13 cellular contexts compared by ENCODE assay signal in the genomic region with DNA sequence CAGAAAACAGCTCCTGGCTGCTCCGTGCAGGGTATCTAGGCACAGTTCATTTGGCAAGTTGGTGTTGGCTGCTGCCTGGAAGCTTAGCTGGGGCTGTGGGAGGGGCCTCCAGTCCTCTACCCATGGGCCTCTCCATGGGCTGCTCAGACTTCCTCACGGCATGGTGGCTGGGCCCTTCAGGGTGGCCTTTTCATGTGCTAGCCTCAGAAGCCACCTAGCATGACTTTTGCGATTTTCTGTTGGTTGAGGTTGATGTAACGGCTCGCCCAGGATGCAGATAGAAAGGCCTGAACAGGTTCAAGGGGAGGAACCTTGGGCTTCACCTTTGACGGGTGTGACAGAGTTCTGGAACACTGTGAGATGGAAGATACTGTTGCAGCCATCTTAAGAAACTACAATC. TPM values are rescaled to one million over a fixed set of nuclear protein-coding genes. Genes with fewer than 3 reads are reported as not detected.
DNase-seq lines count a peak whose midpoint lies in the region; ATAC-seq and TF ChIP-seq lines count a peak whose summit lies in the region.
"Had no signal": no experiment of that assay in that cellular context is flagged by ENCODE, and none has a peak within 500 bp of the region (broad histone marks: within the 10 kb centered on the region; RNA-seq: fewer than 3 reads in every experiment).

No MANE protein-coding gene starts in this region.

- no peak overlapping the region for H4K91ac ChIP-seq in IMR-90 (ENCODE audit: insufficient read depth, low read depth, low read length)

- H3K27ac Mint-ChIP-seq in chondrocyte (ENCODE audit: unreplicated experiment), result no peak overlapping the region

- no peak overlapping the region for H4K8ac ChIP-seq in IMR-90 (ENCODE audit: low read depth in 2 of 2, low read length in 2 of 2)

- no peak overlapping the region for H2BK5ac ChIP-seq in IMR-90 (ENCODE audit: low read depth, low read length, poor library complexity, severe bottlenecking)

- H3K56ac ChIP-seq in IMR-90 (ENCODE audit: extremely low read depth, insufficient read depth, low read length), result no peak overlapping the region

- POLR2A ChIA-PET in IMR-90 (lab: Charles Lee; ENCODE audit: unreplicated experiment), result no interaction called here

- H3K18ac ChIP-seq in IMR-90 (ENCODE audit: low read depth, low read length), result no peak overlapping the region

- H3K9me3 Mint-ChIP-seq in chondrocyte (ENCODE audit: low read depth), result no peaks in the 10 kb centered on the region
- H3K9me3 Mint-ChIP-seq: CD8-positive, alpha-beta memory T cell had no signal

- no peak for DNase-seq in DND-41
- DNase-seq in IMR-90, result no peak
- peak; percentile 12 for DNase-seq in chondrocyte (ENCODE audit: low spot score)
- peak; percentile 33 for DNase-seq in spleen
- no peak for DNase-seq in SHP77 treated with DMSO at 0.1 percent for 48 hours (lab: John Stamatoyannopoulos, UW)
- DNase-seq in activated CD8-positive, alpha-beta memory T cell treated with anti-CD3 and anti-CD28 coated beads, Interleukin-2, amount 50 U/mL, for 4 hours, result no peak
- DNase-seq: Caco-2; CD8-positive, alpha-beta memory T cell; GF-D8; HCEC 1CT had no signal

- peaks cover 16% of the 10 kb centered on the region for H3K9me1 ChIP-seq in IMR-90 (ENCODE audit: insufficient read depth, low read length)

- no peaks in the 10 kb centered on the region for H3K27me3 Mint-ChIP-seq in chondrocyte (ENCODE audit: low read depth)

- no TSS peak for BruUV-seq in IMR-90 (replicated peaks; lab: Mats Ljungman, UMichigan)

- no peak overlapping the region for H3K23ac ChIP-seq in IMR-90 (ENCODE audit: low read depth, low read length)

- H3K27ac ChIP-seq in DND-41 (ENCODE audit: low read length), result no peak overlapping the region
- H3K27ac ChIP-seq in IMR-90 (ENCODE audit: insufficient read depth, low read length), result no peak overlapping the region
- no peak overlapping the region for H3K27ac ChIP-seq in spleen
- H3K27ac ChIP-seq: A549, HL-60 had no signal

- no peak overlapping the region for H2BK15ac ChIP-seq in IMR-90 (ENCODE audit: low read depth, low read length)

- H2AK9ac ChIP-seq in IMR-90 (replicated peaks; ENCODE audit: low read depth, low read length, poor library complexity), result no peak overlapping the region

- H3K4me2 ChIP-seq in DND-41 (ENCODE audit: insufficient read depth, low read length) (no peak overlapping the region), IMR-90 (ENCODE audit: low read depth, low read length) (no peak overlapping the region)
- H3K4me2 ChIP-seq: A549 had no signal

- H2AFZ ChIP-seq in DND-41 (ENCODE audit: low read depth, low read length) (peak overlapping the region; percentile 40; the same call in 1 of the 2 replicates), IMR-90 (replicated peaks; ENCODE audit: low read length, poor library complexity) (no peak overlapping the region)

- no peaks in the 10 kb centered on the region for H3K9me3 ChIP-seq in DND-41 (ENCODE audit: insufficient read depth, low read length, severe bottlenecking)
- H3K9me3 ChIP-seq in IMR-90 (ENCODE audit: control insufficient read depth, insufficient read depth, low read length), result no peaks in the 10 kb centered on the region
- H3K9me3 ChIP-seq in spleen, result no peaks in the 10 kb centered on the region
- H3K9me3 ChIP-seq: A549, Caco-2 had no signal

- ATAC-seq in DND-41 (ENCODE audit: insufficient read depth, low read depth) (peak; percentile 33; the same call in 1 of the 3 replicates), IMR-90 (ENCODE audit: low read depth) (peak; percentile 8), HG03045 (IDR thresholded peaks at IDR 0.05; ENCODE audit: unreplicated experiment) (no peak)
- ATAC-seq: A549 had no signal

- TF ChIP-seq CTCF in DND-41 (IDR thresholded peaks at IDR 0.05; ENCODE audit: borderline replicate concordance, extremely low read depth, low read length, poor library complexity, severe bottlenecking) (no peak), IMR-90 (conservative IDR thresholded peaks at IDR 0.05; ENCODE audit: low read depth, low read length) (no peak), chondrocyte (IDR thresholded peaks at IDR 0.05) (no peak), spleen (IDR thresholded peaks at IDR 0.05 in 8 of 11, conservative IDR thresholded peaks at IDR 0.05 in 3 of 11) (no peak)

- no peak overlapping the region for H3K4ac ChIP-seq in IMR-90 (ENCODE audit: low read depth, low read length)

- H2BK120ac ChIP-seq in IMR-90 (ENCODE audit: low read depth, low read length), result no peak overlapping the region

- H3K4me3 ChIP-seq in DND-41 (ENCODE audit: low read depth in 1 of 2, low read length in 2 of 2), result no peak overlapping the region
- H3K4me3 ChIP-seq in IMR-90 (ENCODE audit: insufficient read depth, low read depth, low read length), result no peak overlapping the region
- no peak overlapping the region for H3K4me3 ChIP-seq in spleen
- H3K4me3 ChIP-seq: A549 had no signal

- no peaks in the 10 kb centered on the region for H3K79me2 ChIP-seq in DND-41 (ENCODE audit: insufficient read depth, low read length)

- H4K5ac ChIP-seq in IMR-90 (ENCODE audit: low read depth, low read length), result no peak overlapping the region

- H3K36me3 Mint-ChIP-seq in chondrocyte (ENCODE audit: low read depth), result peaks cover under 1% of the 10 kb centered on the region
- H3K36me3 Mint-ChIP-seq: CD8-positive, alpha-beta memory T cell had no signal

- 74% methylated on average over 3 of the region's 6 CpGs; no CpG with 5 or more reads in 1 of the 2 experiments for WGBS in IMR-90 (ENCODE audit: extremely low coverage in 2 of 2, insufficient read length in 1 of 2), 2 experiments
- WGBS in spleen, 5 donors, result 84 to 89% (median 89%) methylated on average over 6 of the region's 6 CpGs

- no peak for TF ChIP-seq RAD21 in IMR-90 (IDR thresholded peaks at IDR 0.05; ENCODE audit: low read length)

- H3K14ac ChIP-seq in IMR-90 (replicated peaks; ENCODE audit: low read depth, low read length), result no peak overlapping the region

- H3K27me3 ChIP-seq in DND-41 (ENCODE audit: insufficient read depth, low read length, poor library complexity) (no peaks in the 10 kb centered on the region), IMR-90 (ENCODE audit: control insufficient read depth, insufficient read depth, low read length) (no peaks in the 10 kb centered on the region), spleen (replicated peaks in 1 of 7) (no peaks in the 10 kb centered on the region)

- intact Hi-C loops in IMR-90 (cut with micrococcal nuclease), result loop anchor here (5.0 kb wide), 1 partner anchor 278 kb away; no protein-coding TSS in a partner anchor
- intact Hi-C loops in spleen (cut with DNase I; ENCODE audit: low total_unique reads), result no loop called here

- 0 out of 4 replicates have a peak, but pooled peaks cover 0 to 4% of the 10 kb centered on the region in 2 experiments for H3K79me1 ChIP-seq in IMR-90 (ENCODE audit: low read depth in 1 of 2, low read length in 2 of 2)

- CTCF ChIA-PET in IMR-90 (lab: Yijun Ruan, JAX), result no interaction called here

- H2AK5ac ChIP-seq in IMR-90 (ENCODE audit: low read depth, low read length), result no peak overlapping the region; the same call in 1 of the 2 replicates

- H3K4me1 Mint-ChIP-seq in chondrocyte (ENCODE audit: low read depth), result no peaks in the 10 kb centered on the region
- H3K4me1 Mint-ChIP-seq: CD8-positive, alpha-beta memory T cell had no signal

- no peak for TF ChIP-seq POLR2A in IMR-90 (IDR thresholded peaks at IDR 0.05; ENCODE audit: low read depth, low read length)
- no peak for TF ChIP-seq POLR2A in spleen (IDR thresholded peaks at IDR 0.05)

- dilution Hi-C loops in IMR-90 (cut with HindIII; ENCODE audit: low sequenced_read_pairs, unreplicated experiment), result no loop called here

- H3K9ac ChIP-seq in DND-41 (ENCODE audit: low read depth, low read length) (no peak overlapping the region), IMR-90 (ENCODE audit: low read depth, low read length) (no peak overlapping the region)

- no peak overlapping the region for H2BK20ac ChIP-seq in IMR-90 (ENCODE audit: low read depth, low read length)

- no peaks in the 10 kb centered on the region for H3K4me1 ChIP-seq in DND-41 (ENCODE audit: insufficient read depth, low read length)
- no peaks in the 10 kb centered on the region; the same call in 1 of the 2 replicates for H3K4me1 ChIP-seq in IMR-90 (ENCODE audit: control insufficient read depth, insufficient read depth, low read length)
- peaks cover 0 to 5% (median 0%) of the 10 kb centered on the region in 6 donors for H3K4me1 ChIP-seq in spleen
- H3K4me1 ChIP-seq: A549, Caco-2 had no signal

- no peaks in the 10 kb centered on the region for H4K20me1 ChIP-seq in DND-41 (ENCODE audit: insufficient read depth, low read length)
- H4K20me1 ChIP-seq in IMR-90 (ENCODE audit: insufficient read depth, low read length), result peaks cover 28% of the 10 kb centered on the region

- H3K4me3 Mint-ChIP-seq in chondrocyte (ENCODE audit: unreplicated experiment), result no peak overlapping the region
- H3K4me3 Mint-ChIP-seq: CD8-positive, alpha-beta memory T cell had no signal

- H3K36me3 ChIP-seq in DND-41 (ENCODE audit: insufficient read depth, low read length) (no peaks in the 10 kb centered on the region), IMR-90 (ENCODE audit: control insufficient read depth, insufficient read depth, low read length) (peaks cover 27% of the 10 kb centered on the region), spleen (peaks cover 0 to 20% (median 0%) of the 10 kb centered on the region in 6 donors)

- in situ Hi-C loops in IMR-90 (cut with MboI; ENCODE audit: low sequenced_read_pairs), result no loop called here

TF ChIP-seq in IMR-90, 13 proteins besides CTCF, POLR2A, EP300 and RAD21 (continues in another document):
- TF ChIP-seq MXI1 (IDR thresholded peaks at IDR 0.05; ENCODE audit: borderline replicate concordance, low read depth, low read length), result no peak

RNA-seq across cellular contexts. Expression of gene LHX4, which starts 25.8 kb away (rescaled TPM):
- total RNA-seq in IMR-90 (2012; rRNA removed) (0.18 and 0.28 TPM in 2 replicates), chondrocyte (0.12 to 0.53 TPM (median 0.13 TPM) in 3 replicates), spleen (1 to 10 TPM in 1 of 7 donors, under 1 TPM in 1, not detected in 5; 0.68 to 2.0 TPM)
- polyA plus RNA-seq in IMR-90 (2012; rRNA removed) (0.03 and 0.05 TPM in 2 replicates), spleen (under 1 TPM; 0.02 to 0.03 (median 0.02) TPM)
- polyA plus RNA-seq in IMR-90 (2012; cell fraction: cytosol; rRNA removed), result 0.03 and 0.07 TPM in 2 replicates
- polyA plus RNA-seq in IMR-90 (2012; cell fraction: nucleus; rRNA removed; ENCODE audit: low replicate concordance), result 0.07 and 0.15 TPM in 2 replicates
- total RNA-seq: CD8-positive, alpha-beta memory T cell had no signal

RNA-seq across cellular contexts. Expression of gene QSOX1, which starts 49.6 kb away (rescaled TPM):
- total RNA-seq in IMR-90 (2012; rRNA removed) (93.3 and 102 TPM in 2 replicates), chondrocyte (152 to 232 TPM (median 222 TPM) in 3 replicates), spleen (10 to 100 TPM; 40.8 to 78.9 (median 69.0) TPM)
- polyA plus RNA-seq in IMR-90 (2012; rRNA removed) (765 and 791 TPM in 2 replicates), spleen (10 to 100 TPM; 35.2 to 54.9 (median 52.9) TPM)
- 1,392 and 1,573 TPM in 2 replicates for polyA plus RNA-seq in IMR-90 (2012; cell fraction: cytosol; rRNA removed)
- 755 and 1,109 TPM in 2 replicates for polyA plus RNA-seq in IMR-90 (2012; cell fraction: nucleus; rRNA removed; ENCODE audit: low replicate concordance)

Comparison
In these comparisons a context has a peak if more than half of its experiments do, and no peak if none do; other contexts are left out.
1. DNase-seq: peak in chondrocyte (single experiment) and spleen (single experiment); none in DND-41 (single experiment), IMR-90 (single experiment), SHP77 treated with DMSO at 0.1 percent for 48 hours (single experiment) and activated CD8-positive, alpha-beta memory T cell treated with anti-CD3 and anti-CD28 coated beads, Interleukin-2, amount 50 U/mL, for 4 hours (single experiment).